In genomic region chr17:42266918-42267766, GRCh38 we compare ENCODE assay signal across 9 cellular contexts. TPM values are rescaled to one million over a fixed set of nuclear protein-coding genes. Genes with fewer than 3 reads are reported as not detected.
DNase-seq lines count a peak whose midpoint lies in the region; ATAC-seq and TF ChIP-seq lines count a peak whose summit lies in the region.
"Had no signal": no experiment of that assay in that cellular context is flagged by ENCODE, and none has a peak within 500 bp of the region (broad histone marks: within the 10 kb centered on the region; RNA-seq: fewer than 3 reads in every experiment).

No MANE protein-coding gene starts in this region.

- CTCF ChIA-PET in activated CD4-positive, alpha-beta memory T cell treated with anti-CD3 and anti-CD28 coated beads for 36 hours (lab: Charles Lee): interaction anchor here (0.5 to 1.3 kb wide), 6 partner anchors 17 to 111 kb away, joined by 3 to 4 read pairs (median 3); no protein-coding TSS in a partner anchor

- H3K36me3 ChIP-seq in cardiac muscle cell: no peaks in the 10 kb centered on the region
- H3K36me3 ChIP-seq in heart left ventricle: no peaks in the 10 kb centered on the region
- no peaks in the 10 kb centered on the region for H3K36me3 ChIP-seq in upper lobe of left lung
- no peaks in the 10 kb centered on the region for H3K36me3 ChIP-seq in left ventricle myocardium inferior

- no peak for ATAC-seq in heart left ventricle
- ATAC-seq in upper lobe of left lung (ENCODE audit: low FRiP score in 2 of 2): peak; percentile 43 to 44
- ATAC-seq in HG02973 (IDR thresholded peaks at IDR 0.05; ENCODE audit: unreplicated experiment): no peak

- peaks cover 31% of the 10 kb centered on the region for H3K36me3 Mint-ChIP-seq in activated CD4-positive, alpha-beta memory T cell treated with anti-CD3 and anti-CD28 coated beads for 36 hours

- no peaks in the 10 kb centered on the region for H3K27me3 Mint-ChIP-seq in activated CD4-positive, alpha-beta memory T cell treated with anti-CD3 and anti-CD28 coated beads for 36 hours

- H3K4me3 ChIP-seq in cardiac muscle cell (no peak overlapping the region), heart left ventricle (no peak overlapping the region), fibroblast of pulmonary artery (replicated peaks; ENCODE audit: low read depth, low read length) (no peak overlapping the region), upper lobe of left lung (no peak overlapping the region), left ventricle myocardium inferior (no peak overlapping the region)

- H3K27ac Mint-ChIP-seq in activated CD4-positive, alpha-beta memory T cell treated with anti-CD3 and anti-CD28 coated beads for 36 hours: peak overlapping the region; percentile 97

- H3K27ac ChIP-seq in cardiac muscle cell (peak overlapping the region; percentile 11), heart left ventricle (peak overlapping the region in 1 of 12 donors; percentile 6), upper lobe of left lung (peak overlapping the region in 2 of 4 donors; percentile 51 to 64), left ventricle myocardium inferior (replicated peaks) (no peak overlapping the region)
- H3K27ac ChIP-seq: epithelial cell of prostate had no signal

- no peak for TF ChIP-seq POLR2A in heart left ventricle (IDR thresholded peaks at IDR 0.05)
- TF ChIP-seq POLR2A in upper lobe of left lung (IDR thresholded peaks at IDR 0.05): no peak

- no peaks in the 10 kb centered on the region for H3K9me3 Mint-ChIP-seq in activated CD4-positive, alpha-beta memory T cell treated with anti-CD3 and anti-CD28 coated beads for 36 hours

- peak in 2 of 4 donors; percentile 41 to 82 for TF ChIP-seq EP300 in upper lobe of left lung (IDR thresholded peaks at IDR 0.05)

- DNase-seq in cardiac muscle cell (ENCODE audit: low read depth in 1 of 2, low spot score in 1 of 2): peak in 1 of 2 donors; percentile 95
- no peak for DNase-seq in heart left ventricle
- DNase-seq in activated CD4-positive, alpha-beta memory T cell treated with anti-CD3 and anti-CD28 coated beads for 36 hours: peak; percentile 66
- peak; percentile 98 for DNase-seq in fibroblast of pulmonary artery (ENCODE audit: low read depth)
- DNase-seq in upper lobe of left lung: peak in 1 of 2 donors; percentile 49
- DNase-seq in left ventricle myocardium inferior: no peak
- no peak for DNase-seq in NOMO-1 treated with dmso at 0.1 percent for 144 hours (lab: John Stamatoyannopoulos, UW; ENCODE audit: unreplicated experiment)

- TF ChIP-seq CTCF in cardiac muscle cell (IDR thresholded peaks at IDR 0.05; ENCODE audit: low read depth, low read length): no peak
- no peak for TF ChIP-seq CTCF in heart left ventricle (IDR thresholded peaks at IDR 0.05)
- no peak for TF ChIP-seq CTCF in fibroblast of pulmonary artery (IDR thresholded peaks at IDR 0.05; ENCODE audit: low read length, missing control alignments)
- no peak for TF ChIP-seq CTCF in upper lobe of left lung (IDR thresholded peaks at IDR 0.05)
- TF ChIP-seq CTCF in left ventricle myocardium inferior (IDR thresholded peaks at IDR 0.05; ENCODE audit: borderline replicate concordance): no peak

- H3K4me1 ChIP-seq in cardiac muscle cell (ENCODE audit: low read depth) (peaks cover 9% of the 10 kb centered on the region), heart left ventricle (peaks cover 0 to 48% (median 4%) of the 10 kb centered on the region in 12 donors), upper lobe of left lung (peaks cover 0 to 41% (median 19%) of the 10 kb centered on the region in 4 donors), left ventricle myocardium inferior (peaks cover 10% of the 10 kb centered on the region)

- intact Hi-C loops in heart left ventricle (cut with DNase I) (no loop called here), left ventricle myocardium inferior (cut with micrococcal nuclease) (no loop called here)
- intact Hi-C loops in activated CD4-positive, alpha-beta memory T cell treated with anti-CD3 and anti-CD28 coated beads for 36 hours (cut with micrococcal nuclease): loop anchor here (1.0 to 2.0 kb wide), 3 partner anchors 20 to 74 kb away; no protein-coding TSS in a partner anchor

- H3K9me3 ChIP-seq in cardiac muscle cell (ENCODE audit: low read depth) (no peaks in the 10 kb centered on the region), heart left ventricle (no peaks in the 10 kb centered on the region), upper lobe of left lung (no peaks in the 10 kb centered on the region), left ventricle myocardium inferior (replicated peaks) (no peaks in the 10 kb centered on the region)

- H3K4me1 Mint-ChIP-seq in activated CD4-positive, alpha-beta memory T cell treated with anti-CD3 and anti-CD28 coated beads for 36 hours (ENCODE audit: low read depth): peaks cover 57% of the 10 kb centered on the region

- H3K4me3 Mint-ChIP-seq in activated CD4-positive, alpha-beta memory T cell treated with anti-CD3 and anti-CD28 coated beads for 36 hours: peak overlapping the region; percentile 21

- WGBS in heart left ventricle, 4 donors: 69 to 77% (median 73%) methylated on average over 9 of the region's 9 CpGs
- WGBS in upper lobe of left lung, 2 donors: 64 to 65% methylated on average over 9 of the region's 9 CpGs

- POLR2A ChIA-PET in activated CD4-positive, alpha-beta memory T cell treated with anti-CD3 and anti-CD28 coated beads for 36 hours (lab: Charles Lee): interaction anchor here (1.7 to 13.7 kb wide), 3 partner anchors 16 to 121 kb away, joined by 5 to 271 read pairs (median 54); partner anchors contain the start of genes STAT3 and STAT5A

- H3K27me3 ChIP-seq in cardiac muscle cell (no peaks in the 10 kb centered on the region), heart left ventricle (no peaks in the 10 kb centered on the region), upper lobe of left lung (no peaks in the 10 kb centered on the region), left ventricle myocardium inferior (ENCODE audit: low read depth) (no peaks in the 10 kb centered on the region)

RNA-seq across cellular contexts. Expression of gene STAT5B, which starts 9.0 kb away (rescaled TPM):
- total RNA-seq in cardiac muscle cell (35.8 and 62.4 TPM in 2 replicates), heart left ventricle (10 to 100 TPM; 26.1 to 51.9 (median 32.4) TPM), upper lobe of left lung (100 to 1,000 TPM in 1 of 6 donors, 10 to 100 TPM in 5; 48.6 to 115 (median 66.3) TPM), left ventricle myocardium inferior (30.7 TPM)
- polyA plus RNA-seq in cardiac muscle cell (26.8 and 45.1 TPM in 2 replicates), heart left ventricle (10 to 100 TPM; 13.0 to 20.3 TPM)
- 100 to 1,000 TPM; 192 to 195 TPM for total RNA-seq in activated CD4-positive, alpha-beta memory T cell treated with anti-CD3 and anti-CD28 coated beads for 36 hours

RNA-seq across cellular contexts. Expression of gene STAT5A, which starts 21.2 kb away (rescaled TPM):
- total RNA-seq in cardiac muscle cell (6.8 and 12.2 TPM in 2 replicates), heart left ventricle (10 to 100 TPM in 8 of 9 donors, 1 to 10 TPM in 1; 7.5 to 44.0 (median 15.7) TPM), upper lobe of left lung (100 to 1,000 TPM in 1 of 6 donors, 10 to 100 TPM in 5; 33.7 to 119 (median 70.3) TPM), left ventricle myocardium inferior (16.7 TPM)
- polyA plus RNA-seq in cardiac muscle cell (8.2 and 9.7 TPM in 2 replicates), heart left ventricle (1 to 10 TPM; 4.9 to 9.0 TPM)
- 100 to 1,000 TPM; 211 to 215 TPM for total RNA-seq in activated CD4-positive, alpha-beta memory T cell treated with anti-CD3 and anti-CD28 coated beads for 36 hours

Comparison
In these comparisons a context has a peak if more than half of its experiments do, and no peak if none do; other contexts are left out.
1. DNase-seq: peak in activated CD4-positive, alpha-beta memory T cell treated with anti-CD3 and anti-CD28 coated beads for 36 hours (single experiment) and fibroblast of pulmonary artery (single experiment); none in heart left ventricle (0 of 5), left ventricle myocardium inferior (single experiment) and NOMO-1 treated with dmso at 0.1 percent for 144 hours (single experiment).
2. ATAC-seq: peak in upper lobe of left lung (2 of 2); none in heart left ventricle (0 of 4) and HG02973 (single experiment).